1 cellular context compared by ENCODE assay signal in genomic region chr1:206220335-206221010, GRCh38.
TF ChIP-seq lines count a peak whose summit lies in the region.

No MANE protein-coding gene starts in this region.

TF ChIP-seq in K562, 482 proteins besides CTCF, POLR2A, EP300 and RAD21:
- TF ChIP-seq PKNOX1 (IDR thresholded peaks at IDR 0.05): 0 out of 2 replicates have a peak, but pooled peaks have one; percentile 28
